20 cellular contexts compared by ENCODE assay signal in genomic region chr9:134983506-134984371, GRCh38.
A peak's percentile ranks its signal among the peaks of the same experiment; 100 is the strongest.
DNase-seq lines count a peak whose midpoint lies in the region; ATAC-seq and TF ChIP-seq lines count a peak whose summit lies in the region.
"Had no signal": no experiment of that assay in that cellular context is flagged by ENCODE, and none has a peak within 500 bp of the region (broad histone marks: within the 10 kb centered on the region; RNA-seq: fewer than 3 reads in every experiment).

No MANE protein-coding gene starts in this region.

- H2BK12ac ChIP-seq in neuronal stem cell (ENCODE audit: low read length) = no peak overlapping the region

- no peaks in the 10 kb centered on the region for H3K4me1 Mint-ChIP-seq in natural killer cell treated with Interleukin-12 subunit alpha and Interleukin-12 subunit beta and Interleukin-15 and Interleukin-18, amount 100 ng/mL, for 72 hours (ENCODE audit: low read depth in 2 of 2)
- H3K4me1 Mint-ChIP-seq in natural killer cell = no peaks in the 10 kb centered on the region
- no peaks in the 10 kb centered on the region for H3K4me1 Mint-ChIP-seq in endothelial cell (ENCODE audit: unreplicated experiment)

- H2AK5ac ChIP-seq in neuronal stem cell (ENCODE audit: low read depth, low read length) = peak overlapping the region; percentile 13

- no peak for ATAC-seq in natural killer cell treated with Interleukin-12 subunit alpha and Interleukin-12 subunit beta and Interleukin-15 and Interleukin-18, amount 100 ng/mL, for 72 hours
- no peak for ATAC-seq in natural killer cell
- ATAC-seq in HG03521 (IDR thresholded peaks at IDR 0.05; ENCODE audit: unreplicated experiment) = no peak
- ATAC-seq in activated naive CD4-positive, alpha-beta T cell treated with anti-CD3 and anti-CD28 coated beads, Interleukin-2, amount 50 U/mL, for 72 hours = no peak
- ATAC-seq: PC-3 had no signal

- no peak overlapping the region for H2BK5ac ChIP-seq in neuronal stem cell (ENCODE audit: low read length)

- H3K27ac ChIP-seq in neuronal stem cell (replicated peaks; ENCODE audit: low read length) = no peak overlapping the region
- no peak overlapping the region for H3K27ac ChIP-seq in hepatocyte
- H3K27ac ChIP-seq: GM23248, RWPE1 had no signal

- H3K14ac ChIP-seq in neuronal stem cell (ENCODE audit: low read length) = peak overlapping the region; percentile 47

- H3K36me3 Mint-ChIP-seq in natural killer cell treated with Interleukin-12 subunit alpha and Interleukin-12 subunit beta and Interleukin-15 and Interleukin-18, amount 100 ng/mL, for 72 hours = peaks cover 7% of the 10 kb centered on the region
- H3K36me3 Mint-ChIP-seq in natural killer cell (no peaks in the 10 kb centered on the region), endothelial cell (ENCODE audit: low read depth, unreplicated experiment) (peaks cover 4% of the 10 kb centered on the region)
- H3K36me3 Mint-ChIP-seq in activated naive CD4-positive, alpha-beta T cell treated with anti-CD3 and anti-CD28 coated beads, Interleukin-2, amount 50 U/mL, for 72 hours = peaks cover 4 to 5% of the 10 kb centered on the region in 2 donors

- no peak overlapping the region for H3K4ac ChIP-seq in neuronal stem cell (ENCODE audit: low read length)

- peaks cover 4% of the 10 kb centered on the region for H3K9me3 Mint-ChIP-seq in natural killer cell treated with Interleukin-12 subunit alpha and Interleukin-12 subunit beta and Interleukin-15 and Interleukin-18, amount 100 ng/mL, for 72 hours
- peaks cover 2 to 6% of the 10 kb centered on the region in 2 donors for H3K9me3 Mint-ChIP-seq in natural killer cell
- no peaks in the 10 kb centered on the region for H3K9me3 Mint-ChIP-seq in endothelial cell (ENCODE audit: unreplicated experiment)
- peaks cover 14 to 18% of the 10 kb centered on the region in 2 donors for H3K9me3 Mint-ChIP-seq in activated naive CD4-positive, alpha-beta T cell treated with anti-CD3 and anti-CD28 coated beads, Interleukin-2, amount 50 U/mL, for 72 hours

- H4K91ac ChIP-seq in neuronal stem cell (ENCODE audit: low read depth, low read length, poor library complexity) = no peak overlapping the region

- H3K36me3 ChIP-seq in neuronal stem cell (replicated peaks in 1 of 2; ENCODE audit: control insufficient read depth in 2 of 2, insufficient read depth in 2 of 2, low read length in 2 of 2) = no peaks in the 10 kb centered on the region
- no peaks in the 10 kb centered on the region for H3K36me3 ChIP-seq in hepatocyte (replicated peaks; ENCODE audit: insufficient read depth, low read depth)
- H3K36me3 ChIP-seq: BE2C had no signal

- peaks cover 1% of the 10 kb centered on the region for H3K79me1 ChIP-seq in neuronal stem cell (ENCODE audit: low read depth, low read length)

- H3K4me2 ChIP-seq in neuronal stem cell (ENCODE audit: insufficient read depth, low read length, poor library complexity, severe bottlenecking) = no peak overlapping the region
- H3K4me2 ChIP-seq in hepatocyte = no peak overlapping the region

- H3K18ac ChIP-seq in neuronal stem cell (ENCODE audit: low read length) = no peak overlapping the region

- peak; percentile 59 for DNase-seq in natural killer cell treated with Interleukin-12 subunit alpha and Interleukin-12 subunit beta and Interleukin-15 and Interleukin-18, amount 100 ng/mL, for 72 hours (ENCODE audit: low spot score)
- DNase-seq in natural killer cell = no peak
- no peak for DNase-seq in endothelial cell (ENCODE audit: low spot score)
- DNase-seq in neuronal stem cell (ENCODE audit: low spot score) = no peak
- DNase-seq in middle frontal gyrus (ENCODE audit: extremely low spot score, low spot score) = no peak
- no peak for DNase-seq in activated naive CD4-positive, alpha-beta T cell treated with anti-CD3 and anti-CD28 coated beads, Interleukin-2, amount 50 U/mL, for 72 hours (ENCODE audit: low spot score in 2 of 2)
- DNase-seq in hepatocyte (ENCODE audit: low spot score) = no peak
- DNase-seq: BE2C, GM23248, HCEC 1CT, KG1, MV-4-11, NCI-H1694 treated with DMSO at 0.1 percent for 48 hours, NCI-H2107, NCI-H510A treated with DMSO at 0.1 percent for 48 hours had no signal

- H3K4me3 ChIP-seq in neuronal stem cell (ENCODE audit: low read length in 2 of 2) (peak overlapping the region in 1 of 2 donors; percentile 16), hepatocyte (no peak overlapping the region)
- H3K4me3 ChIP-seq: GM23248 had no signal

- WGBS in neuronal stem cell (ENCODE audit: extremely low coverage in 2 of 2, insufficient read length in 2 of 2, insufficient replicate concordance in 1 of 2), 2 donors = no CpG with 5 or more reads among the region's 14 CpGs
- 91% methylated on average over 14 of the region's 14 CpGs for WGBS in hepatocyte (ENCODE audit: low lambda C conversion rate, missing lambda C conversion rate)

- no peak overlapping the region for H2BK120ac ChIP-seq in neuronal stem cell (ENCODE audit: low read depth, low read length)

- H3K27ac Mint-ChIP-seq in natural killer cell treated with Interleukin-12 subunit alpha and Interleukin-12 subunit beta and Interleukin-15 and Interleukin-18, amount 100 ng/mL, for 72 hours = no peak overlapping the region
- H3K27ac Mint-ChIP-seq in natural killer cell (no peak overlapping the region), endothelial cell (ENCODE audit: unreplicated experiment) (no peak overlapping the region)
- H3K27ac Mint-ChIP-seq in activated naive CD4-positive, alpha-beta T cell treated with anti-CD3 and anti-CD28 coated beads, Interleukin-2, amount 50 U/mL, for 72 hours = no peak overlapping the region
- H3K27ac Mint-ChIP-seq: CD4-positive, alpha-beta T cell had no signal

- no peak overlapping the region for H3K9ac ChIP-seq in neuronal stem cell (ENCODE audit: low read depth, low read length, poor library complexity)
- H3K9ac ChIP-seq: GM23248 had no signal

- no peak overlapping the region for H3K4me3 Mint-ChIP-seq in natural killer cell treated with Interleukin-12 subunit alpha and Interleukin-12 subunit beta and Interleukin-15 and Interleukin-18, amount 100 ng/mL, for 72 hours
- H3K4me3 Mint-ChIP-seq in natural killer cell = no peak overlapping the region
- no peak overlapping the region for H3K4me3 Mint-ChIP-seq in endothelial cell (ENCODE audit: unreplicated experiment)
- H3K4me3 Mint-ChIP-seq: CD4-positive, alpha-beta T cell had no signal

- TF ChIP-seq CTCF in natural killer cell (IDR thresholded peaks at IDR 0.05) = no peak
- TF ChIP-seq CTCF in endothelial cell (IDR thresholded peaks at IDR 0.05; ENCODE audit: unreplicated experiment) = peak; percentile 18
- no peak for TF ChIP-seq CTCF in hepatocyte (IDR thresholded peaks at IDR 0.05; ENCODE audit: poor library complexity)

- no peak overlapping the region for H2BK15ac ChIP-seq in neuronal stem cell (ENCODE audit: low read length)

- H3K27me3 ChIP-seq in neuronal stem cell (ENCODE audit: control insufficient read depth in 3 of 3, insufficient read depth in 3 of 3, low read depth in 1 of 3, low read length in 3 of 3) (no peaks in the 10 kb centered on the region), hepatocyte (no peaks in the 10 kb centered on the region)
- H3K27me3 ChIP-seq: BE2C had no signal

- H3K27me3 Mint-ChIP-seq in natural killer cell treated with Interleukin-12 subunit alpha and Interleukin-12 subunit beta and Interleukin-15 and Interleukin-18, amount 100 ng/mL, for 72 hours = peaks cover 9 to 14% of the 10 kb centered on the region in 2 donors
- H3K27me3 Mint-ChIP-seq in natural killer cell (ENCODE audit: low read depth in 2 of 2) (peaks cover 0 to 10% of the 10 kb centered on the region in 2 donors), endothelial cell (ENCODE audit: unreplicated experiment) (peaks cover 6% of the 10 kb centered on the region)

- no peaks in the 10 kb centered on the region for H3K79me2 ChIP-seq in hepatocyte

- H3K9me3 ChIP-seq in neuronal stem cell (replicated peaks in 1 of 2; ENCODE audit: control insufficient read depth in 2 of 2, insufficient read depth in 1 of 2, low read depth in 1 of 2, low read length in 2 of 2) (peaks cover 0 to 2% of the 10 kb centered on the region in 2 donors), hepatocyte (ENCODE audit: low read depth) (no peaks in the 10 kb centered on the region)

- H4K20me1 ChIP-seq in hepatocyte (ENCODE audit: insufficient read depth, poor library complexity, severe bottlenecking) = no peaks in the 10 kb centered on the region

- H4K8ac ChIP-seq in neuronal stem cell (ENCODE audit: low read depth, low read length) = no peak overlapping the region

- no peaks in the 10 kb centered on the region for H3K4me1 ChIP-seq in neuronal stem cell (ENCODE audit: control insufficient read depth in 2 of 2, insufficient read depth in 1 of 2, low read depth in 1 of 2, low read length in 2 of 2)
- H3K4me1 ChIP-seq in hepatocyte (ENCODE audit: insufficient read depth) = no peaks in the 10 kb centered on the region
- H3K4me1 ChIP-seq: BE2C, Caco-2 had no signal

- no peak overlapping the region for H3K23ac ChIP-seq in neuronal stem cell (ENCODE audit: low read depth, low read length, poor library complexity)

- H3K9me2 ChIP-seq in hepatocyte (replicated peaks; ENCODE audit: insufficient read depth) = no peaks in the 10 kb centered on the region

- no peak overlapping the region for H2AFZ ChIP-seq in neuronal stem cell (ENCODE audit: low read length)
- H2AFZ ChIP-seq in hepatocyte = no peak overlapping the region
- H2AFZ ChIP-seq: GM23248 had no signal

- intact Hi-C loops in natural killer cell (cut with micrococcal nuclease) = no loop called here
